9 cellular contexts compared by ENCODE assay signal in genomic region chr4:21529214-21529613, GRCh38.
"Had no signal": no experiment of that assay in that cellular context is flagged by ENCODE, and none has a peak within 500 bp of the region (broad histone marks: within the 10 kb centered on the region; RNA-seq: fewer than 3 reads in every experiment).

No MANE protein-coding gene starts in this region.

- H3K4me2 ChIP-seq: GM23338 had no signal

- ATAC-seq: GM23338, K562 had no signal

- H2AFZ ChIP-seq: GM23338 had no signal

- H3K4me3 ChIP-seq: GM23338, K562 had no signal

- H3K27ac ChIP-seq: HL-60 had no signal

- DNase-seq: H9, HCEC 1CT, HFFc6, IMR-90 had no signal

- FAIRE-seq: H1, H54, K562 had no signal
